Comparison of ENCODE assay signal across 8 cellular contexts in the genomic region with DNA sequence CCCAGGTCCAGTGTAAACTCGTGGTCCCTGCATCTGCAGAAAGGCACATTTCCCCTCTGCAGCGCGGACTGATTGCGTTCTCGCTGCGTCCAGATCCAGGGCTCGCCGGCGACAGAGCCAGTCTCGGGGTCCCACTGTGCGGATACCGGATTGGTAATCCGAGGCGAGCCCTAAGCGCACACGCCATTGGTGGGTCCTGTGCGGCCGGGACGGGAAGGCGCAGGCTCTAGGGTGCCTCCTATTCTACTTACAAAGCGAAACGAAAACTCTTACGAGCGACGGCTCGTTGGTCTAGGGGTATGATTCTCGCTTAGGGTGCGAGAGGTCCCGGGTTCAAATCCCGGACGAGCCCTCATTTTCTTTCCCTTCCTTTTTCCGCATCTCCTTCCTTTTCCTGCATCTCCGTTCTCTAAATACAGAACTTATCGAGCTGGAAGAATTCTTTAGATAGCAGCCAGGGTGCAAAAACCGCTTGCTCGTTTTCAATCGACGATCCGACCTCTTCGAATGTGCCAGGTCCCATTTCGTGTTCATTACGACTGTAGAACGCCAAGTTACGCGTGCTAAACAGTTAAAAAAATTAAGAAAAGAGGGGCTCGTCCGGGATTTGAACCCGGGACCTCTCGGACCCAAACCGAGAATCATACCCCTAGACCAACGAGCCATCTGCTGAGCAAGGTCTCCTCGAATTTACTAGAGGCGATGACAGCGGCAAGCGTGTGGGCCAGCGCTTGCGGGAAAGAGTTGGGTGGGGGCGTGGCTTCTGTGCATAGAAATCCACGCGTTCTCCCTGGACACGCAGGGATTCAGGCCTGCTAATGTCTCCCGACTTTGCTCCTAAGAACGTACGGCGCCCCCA.
A peak's percentile ranks its signal among the peaks of the same experiment; 100 is the strongest.
DNase-seq lines count a peak whose midpoint lies in the region; ATAC-seq lines count a peak whose summit lies in the region.

No MANE protein-coding gene starts in this region.

- H3K27ac Mint-ChIP-seq in effector memory CD8-positive, alpha-beta T cell: peak overlapping the region; percentile 98 to 100
- H3K27ac Mint-ChIP-seq in memory B cell: peak overlapping the region; percentile 99

- DNase-seq in COLO668 (lab: John Stamatoyannopoulos, UW; ENCODE audit: unreplicated experiment) (peak; percentile 83), HPDE6-E6E7 (ENCODE audit: extremely low spot score) (peak; percentile 89), memory B cell (ENCODE audit: low spot score in 2 of 2) (peak; percentile 91 to 95)
- DNase-seq in NK-92 treated with Interleukin-12 subunit alpha and Interleukin-12 subunit beta, amount 100 ng/mL, for 24 hours (lab: John Stamatoyannopoulos, UW): peak; percentile 80
- peak; percentile 80 to 83 for DNase-seq in activated CD8-positive, alpha-beta memory T cell treated with anti-CD3 and anti-CD28 coated beads for 4 hours (ENCODE audit: low read depth in 2 of 2)
- peak; percentile 91 to 94 (median 94) for DNase-seq in effector memory CD8-positive, alpha-beta T cell
- DNase-seq in stimulated activated CD4-positive, alpha-beta T cell treated with anti-CD3 and anti-CD28 coated beads, TNF-alpha, amount 100 ng/mL, for 48 hours (ENCODE audit: low read depth in 3 of 3): peak; percentile 78 to 86 (median 85)

- no peaks in the 10 kb centered on the region for H3K9me3 Mint-ChIP-seq in effector memory CD8-positive, alpha-beta T cell
- no peaks in the 10 kb centered on the region for H3K9me3 Mint-ChIP-seq in memory B cell

- ATAC-seq in GM19467 (IDR thresholded peaks at IDR 0.05; ENCODE audit: unreplicated experiment): peak; percentile 66
- peak; percentile 87 for ATAC-seq in effector memory CD8-positive, alpha-beta T cell (replicated peaks)
- peak; percentile 82 for ATAC-seq in memory B cell (ENCODE audit: low read depth)

- peaks cover 0 to 10% of the 10 kb centered on the region in 2 donors for H3K27me3 Mint-ChIP-seq in effector memory CD8-positive, alpha-beta T cell
- peaks cover under 1% of the 10 kb centered on the region for H3K27me3 Mint-ChIP-seq in memory B cell

- peak overlapping the region; percentile 85 to 94 for H3K4me3 Mint-ChIP-seq in effector memory CD8-positive, alpha-beta T cell
- H3K4me3 Mint-ChIP-seq in memory B cell: peak overlapping the region; percentile 88

- H3K4me1 Mint-ChIP-seq in effector memory CD8-positive, alpha-beta T cell (ENCODE audit: low read depth in 2 of 2): peaks cover 41 to 45% of the 10 kb centered on the region in 2 donors
- peaks cover 27% of the 10 kb centered on the region for H3K4me1 Mint-ChIP-seq in memory B cell

- H3K36me3 Mint-ChIP-seq in effector memory CD8-positive, alpha-beta T cell (ENCODE audit: insufficient read depth): peaks cover 35% of the 10 kb centered on the region
- H3K36me3 Mint-ChIP-seq in memory B cell: no peaks in the 10 kb centered on the region

Comparison
In these comparisons a context has a peak if more than half of its experiments do, and no peak if none do; other contexts are left out.
1. Peak in every context shown above with its lines: DNase-seq and ATAC-seq.